Comparison of ENCODE assay signal across 10 cellular contexts in the genomic region with DNA sequence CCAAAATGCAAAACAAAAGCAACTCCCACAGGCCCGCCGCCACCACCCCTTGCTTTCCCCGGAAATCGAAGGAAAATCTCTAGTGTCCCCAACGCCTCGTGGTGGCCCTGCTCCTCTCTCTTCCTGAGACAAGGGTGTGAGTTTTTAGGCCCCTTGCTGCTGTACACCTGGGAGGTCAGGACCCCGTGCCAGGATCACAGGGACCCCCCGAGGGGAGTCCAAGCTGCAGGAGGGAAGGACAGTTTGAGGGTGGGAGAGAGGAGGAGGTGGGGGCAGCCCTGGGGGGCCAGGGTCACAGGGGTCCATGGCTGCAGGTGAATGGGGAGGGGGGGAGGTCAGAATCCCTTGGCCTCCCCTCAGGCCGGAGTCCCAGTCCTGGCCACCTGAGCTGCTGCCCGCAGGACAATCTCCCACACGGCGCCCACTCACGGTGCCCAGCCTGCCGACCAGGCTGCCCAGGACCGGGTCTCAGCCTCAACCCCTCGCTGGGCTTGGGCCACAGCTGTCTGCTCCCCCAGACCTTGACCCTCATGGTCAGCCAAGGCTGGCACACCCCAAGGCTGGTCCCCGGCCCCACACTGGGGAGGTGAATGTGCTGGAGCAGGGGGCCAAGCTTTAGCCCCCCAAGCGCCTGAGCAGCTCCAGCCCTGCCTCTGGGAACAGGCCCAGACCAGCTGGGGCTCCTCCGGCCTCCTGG. TPM values are rescaled to one million over a fixed set of nuclear protein-coding genes. Genes with fewer than 3 reads are reported as not detected.
DNase-seq lines count a peak whose midpoint lies in the region; ATAC-seq and TF ChIP-seq lines count a peak whose summit lies in the region.
"Had no signal": no experiment of that assay in that cellular context is flagged by ENCODE, and none has a peak within 500 bp of the region (broad histone marks: within the 10 kb centered on the region; RNA-seq: fewer than 3 reads in every experiment).

No MANE protein-coding gene starts in this region.

- H3K27ac Mint-ChIP-seq in IgD-negative memory B cell (peak overlapping the region; percentile 71 to 97 (median 96)), endothelial cell (ENCODE audit: unreplicated experiment) (peak overlapping the region; percentile 92)
- peak overlapping the region; percentile 57 to 97 (median 88) for H3K27ac Mint-ChIP-seq in naive thymus-derived CD8-positive, alpha-beta T cell

- no peak for ATAC-seq in naive thymus-derived CD8-positive, alpha-beta T cell
- no peak for ATAC-seq in GM18520 (IDR thresholded peaks at IDR 0.05; ENCODE audit: unreplicated experiment)

- peaks cover 8% of the 10 kb centered on the region; the same call in 1 of the 2 replicates for H3K27me3 ChIP-seq in BE2C
- H3K27me3 ChIP-seq: ovary had no signal

- peak overlapping the region; percentile 59 to 89 (median 74) for H3K4me3 Mint-ChIP-seq in IgD-negative memory B cell
- H3K4me3 Mint-ChIP-seq in endothelial cell (ENCODE audit: unreplicated experiment), result no peak overlapping the region
- H3K4me3 Mint-ChIP-seq in naive thymus-derived CD8-positive, alpha-beta T cell, result peak overlapping the region; percentile 42 to 84 (median 66)

- H3K36me3 Mint-ChIP-seq in IgD-negative memory B cell, result no peaks in the 10 kb centered on the region
- H3K36me3 Mint-ChIP-seq in endothelial cell (ENCODE audit: low read depth, unreplicated experiment), result peaks cover 3% of the 10 kb centered on the region
- no peaks in the 10 kb centered on the region for H3K36me3 Mint-ChIP-seq in naive thymus-derived CD8-positive, alpha-beta T cell

- DNase-seq in BE2C (peak; percentile 11), endothelial cell (ENCODE audit: low spot score) (no peak), anterior cingulate cortex (lab: John Stamatoyannopoulos, UW) (no peak), foreskin fibroblast (no peak), GM19238 (ENCODE audit: insufficient read length, low spot score) (no peak)
- DNase-seq in naive thymus-derived CD8-positive, alpha-beta T cell, result no peak

- H3K9me3 Mint-ChIP-seq in IgD-negative memory B cell (no peaks in the 10 kb centered on the region), endothelial cell (ENCODE audit: unreplicated experiment) (no peaks in the 10 kb centered on the region)
- no peaks in the 10 kb centered on the region for H3K9me3 Mint-ChIP-seq in naive thymus-derived CD8-positive, alpha-beta T cell

- POLR2A ChIA-PET in naive thymus-derived CD8-positive, alpha-beta T cell (lab: Charles Lee), result no interaction called here

- no peaks in the 10 kb centered on the region for H3K9me3 ChIP-seq in BE2C
- H3K9me3 ChIP-seq: ovary, SJSA1 had no signal

- H3K4me1 Mint-ChIP-seq in IgD-negative memory B cell (peaks cover 6 to 11% (median 7%) of the 10 kb centered on the region in 3 donors), endothelial cell (ENCODE audit: unreplicated experiment) (no peaks in the 10 kb centered on the region)
- H3K4me1 Mint-ChIP-seq in naive thymus-derived CD8-positive, alpha-beta T cell, result peaks cover 3 to 16% (median 15%) of the 10 kb centered on the region in 4 donors

- H3K27me3 Mint-ChIP-seq in IgD-negative memory B cell, result peaks cover 18% of the 10 kb centered on the region
- H3K27me3 Mint-ChIP-seq in endothelial cell (ENCODE audit: unreplicated experiment), result peaks cover 28% of the 10 kb centered on the region
- H3K27me3 Mint-ChIP-seq in naive thymus-derived CD8-positive, alpha-beta T cell, result peaks cover 0 to 24% (median 4%) of the 10 kb centered on the region in 5 donors

- TF ChIP-seq CTCF in BE2C (IDR thresholded peaks at IDR 0.05; ENCODE audit: low read depth, low read length) (no peak), endothelial cell (IDR thresholded peaks at IDR 0.05; ENCODE audit: unreplicated experiment) (no peak), foreskin fibroblast (IDR thresholded peaks at IDR 0.05; ENCODE audit: low read depth, low read length) (no peak)

- H3K4me3 ChIP-seq in BE2C (ENCODE audit: low read depth, low read length), result no peak overlapping the region
- no peak overlapping the region for H3K4me3 ChIP-seq in foreskin fibroblast (ENCODE audit: low read depth in 1 of 2, low read length in 2 of 2)
- H3K4me3 ChIP-seq: ovary, SJSA1 had no signal

- H3K4me1 ChIP-seq in BE2C, result peaks cover 21% of the 10 kb centered on the region

- H3K36me3 ChIP-seq in BE2C, result 0 out of 2 replicates have a peak, but pooled peaks cover 4% of the 10 kb centered on the region
- H3K36me3 ChIP-seq: ovary had no signal

RNA-seq across cellular contexts. Expression of a gene that starts 19.9 kb away (rescaled TPM):
- polyA plus RNA-seq in BE2C (2012; ENCODE audit: insufficient read depth, insufficient read length, low read depth), result 7.5 TPM
- not detected for polyA plus RNA-seq in IgD-negative memory B cell
- total RNA-seq in endothelial cell (ENCODE audit: unreplicated experiment), result 0.05 TPM
- total RNA-seq in naive thymus-derived CD8-positive, alpha-beta T cell, result under 1 TPM; 0.16 to 0.25 TPM
- under 1 TPM in 1 of 3 donors, not detected in 2; 0.49 TPM for polyA plus RNA-seq in naive thymus-derived CD8-positive, alpha-beta T cell
- total RNA-seq: SJSA1 had no signal
